Comparison of ENCODE assay signal across 1 cellular context in genomic region chr1:42720868-42721267, GRCh38.
A peak's percentile ranks its signal among the peaks of the same experiment; 100 is the strongest.
TF ChIP-seq lines count a peak whose summit lies in the region.

No MANE protein-coding gene starts in this region.

TF ChIP-seq in HepG2, 621 proteins besides CTCF, POLR2A, EP300 and RAD21 (continues in another document):
- TF ChIP-seq ZNF264 (CRISPR knock-in tag; IDR thresholded peaks at IDR 0.05) (no peak), ZFP82 (CRISPR knock-in tag; IDR thresholded peaks at IDR 0.05; ENCODE audit: borderline replicate concordance) (no peak), MLXIP (CRISPR knock-in tag; IDR thresholded peaks at IDR 0.05; ENCODE audit: borderline replicate concordance) (no peak), ZNF18 (CRISPR knock-in tag; IDR thresholded peaks at IDR 0.05; ENCODE audit: insufficient replicate concordance) (no peak), HINFP (CRISPR knock-in tag; IDR thresholded peaks at IDR 0.05; ENCODE audit: low read depth) (no peak), ZNF224 (CRISPR knock-in tag; IDR thresholded peaks at IDR 0.05) (no peak), ZNF574 (CRISPR knock-in tag; IDR thresholded peaks at IDR 0.05) (no peak), MTERF4 (CRISPR knock-in tag; IDR thresholded peaks at IDR 0.05) (no peak), PRDM15 (CRISPR knock-in tag; IDR thresholded peaks at IDR 0.05) (no peak), FOXA3 (CRISPR knock-in tag; IDR thresholded peaks at IDR 0.05) (0 out of 2 replicates have a peak, but pooled peaks have one; percentile 12), ZNF678 (CRISPR knock-in tag; IDR thresholded peaks at IDR 0.05) (no peak), ETV5 (CRISPR knock-in tag; IDR thresholded peaks at IDR 0.05; ENCODE audit: borderline replicate concordance) (peak; percentile 23; the same call in 1 of the 2 replicates), HDAC1 (CRISPR knock-in tag; IDR thresholded peaks at IDR 0.05) (no peak), CREB3 (CRISPR knock-in tag; IDR thresholded peaks at IDR 0.05) (no peak), NFIC (IDR thresholded peaks at IDR 0.05; ENCODE audit: low read length) (no peak), ZNF761 (CRISPR knock-in tag; conservative IDR thresholded peaks at IDR 0.05) (peak; percentile 77; the same call in 1 of the 2 replicates), AFF4 (CRISPR knock-in tag; IDR thresholded peaks at IDR 0.05) (no peak), ZNF720 (CRISPR knock-in tag; IDR thresholded peaks at IDR 0.05) (no peak), ZNF263 (CRISPR knock-in tag; IDR thresholded peaks at IDR 0.05) (peak; percentile 64), YEATS4 (CRISPR knock-in tag; IDR thresholded peaks at IDR 0.05; ENCODE audit: borderline replicate concordance) (no peak), MBNL3 (CRISPR knock-in tag; conservative IDR thresholded peaks at IDR 0.05) (no peak), IRF1 (CRISPR knock-in tag; IDR thresholded peaks at IDR 0.05; ENCODE audit: low read depth) (no peak), SKI (IDR thresholded peaks at IDR 0.05; ENCODE audit: partially characterized antibody) (no peak), ZSCAN20 (CRISPR knock-in tag; IDR thresholded peaks at IDR 0.05; ENCODE audit: borderline replicate concordance) (no peak), MYC (CRISPR knock-in tag; IDR thresholded peaks at IDR 0.05; ENCODE audit: borderline replicate concordance) (no peak), ZNF484 (CRISPR knock-in tag; IDR thresholded peaks at IDR 0.05; ENCODE audit: borderline replicate concordance, low read depth) (no peak), ZNF205 (CRISPR knock-in tag; IDR thresholded peaks at IDR 0.05) (no peak), HNF1A (IDR thresholded peaks at IDR 0.05; ENCODE audit: low read depth) (peak; percentile 88), HNF1A (CRISPR knock-in tag; IDR thresholded peaks at IDR 0.05; ENCODE audit: borderline replicate concordance) (peak; percentile 83), GABPB1 (CRISPR knock-in tag; IDR thresholded peaks at IDR 0.05) (no peak)
